In the genomic region with DNA sequence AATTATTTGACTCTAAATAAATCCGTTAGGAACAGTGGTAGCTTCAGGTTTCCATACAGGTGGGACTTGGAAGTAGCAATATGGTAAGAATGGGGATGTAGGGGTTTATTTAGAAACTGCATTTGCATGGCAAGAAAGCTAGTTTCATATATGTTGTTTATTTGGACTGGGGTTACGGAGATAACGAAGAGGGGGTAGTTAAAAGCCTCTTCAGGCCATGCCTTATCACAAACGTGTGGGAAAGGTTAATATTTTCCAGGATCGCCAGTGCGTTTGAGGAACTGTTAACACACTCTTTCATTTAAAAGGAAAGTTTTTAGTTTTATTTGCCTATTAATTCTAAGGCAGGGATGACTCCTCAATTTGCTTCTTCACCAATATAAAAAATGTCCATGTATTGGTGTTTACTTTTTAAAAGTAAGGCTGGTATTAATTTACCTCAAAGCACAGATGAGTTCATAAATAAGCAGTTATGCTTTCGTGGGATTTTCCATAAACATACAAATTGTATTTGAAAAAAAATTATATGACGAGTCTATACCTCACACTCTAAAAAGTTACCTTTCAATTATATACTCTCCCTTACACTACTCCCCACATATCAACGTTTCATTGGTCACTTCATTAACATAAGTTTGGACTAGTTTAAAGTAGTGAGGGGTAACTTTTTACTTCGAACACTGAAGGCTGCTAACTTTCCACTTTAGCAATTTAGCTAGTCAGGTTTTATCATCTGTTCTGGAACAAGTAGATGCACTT, we compare ENCODE assay signal across 8 cellular contexts. TPM values are rescaled to one million over a fixed set of nuclear protein-coding genes. Genes with fewer than 3 reads are reported as not detected.
DNase-seq lines count a peak whose midpoint lies in the region; ATAC-seq and TF ChIP-seq lines count a peak whose summit lies in the region.

No MANE protein-coding gene starts in this region.

- peak overlapping the region; percentile 69 for H3K4me2 ChIP-seq in BLaER1

- H3K9me3 Mint-ChIP-seq in naive thymus-derived CD4-positive, alpha-beta T cell = no peaks in the 10 kb centered on the region

- peaks cover 3 to 21% (median 11%) of the 10 kb centered on the region in 5 donors for H3K36me3 Mint-ChIP-seq in naive thymus-derived CD4-positive, alpha-beta T cell

- H3K36me3 ChIP-seq in BLaER1 (peaks cover 49% of the 10 kb centered on the region), colonic mucosa (no peaks in the 10 kb centered on the region)
- H3K36me3 ChIP-seq in naive thymus-derived CD4-positive, alpha-beta T cell (ENCODE audit: control insufficient read depth in 2 of 3, insufficient read depth in 3 of 3, low read length in 3 of 3) = peaks cover 0 to 17% (median 0%) of the 10 kb centered on the region in 3 experiments

- no peaks in the 10 kb centered on the region for H3K27me3 Mint-ChIP-seq in naive thymus-derived CD4-positive, alpha-beta T cell

- H3K9ac ChIP-seq in BLaER1 (peak overlapping the region; percentile 73), colonic mucosa (ENCODE audit: low read depth in 2 of 2, low read length in 2 of 2) (peak overlapping the region; percentile 48 to 86)

- H3K4me1 Mint-ChIP-seq in naive thymus-derived CD4-positive, alpha-beta T cell = peaks cover 19 to 69% (median 51%) of the 10 kb centered on the region in 7 donors

- H3K27me3 ChIP-seq in BLaER1 (no peaks in the 10 kb centered on the region), colonic mucosa (no peaks in the 10 kb centered on the region)
- H3K27me3 ChIP-seq in naive thymus-derived CD4-positive, alpha-beta T cell (ENCODE audit: control insufficient read depth in 2 of 2, insufficient read depth in 2 of 2, low read length in 2 of 2) = no peaks in the 10 kb centered on the region

- H3K27ac ChIP-seq in BLaER1 (0 out of 2 replicates have a peak overlapping the region, but pooled peaks have one; percentile 18), colonic mucosa (peak overlapping the region; percentile 77)
- H3K27ac ChIP-seq in naive thymus-derived CD4-positive, alpha-beta T cell (ENCODE audit: low read depth, low read length) = peak overlapping the region; percentile 88

- peak overlapping the region; percentile 96 to 100 (median 99) for H3K4me3 Mint-ChIP-seq in naive thymus-derived CD4-positive, alpha-beta T cell

- H4K20me1 ChIP-seq in BLaER1 = peaks cover 34% of the 10 kb centered on the region

- no peaks in the 10 kb centered on the region for H3K9me3 ChIP-seq in BLaER1
- no peaks in the 10 kb centered on the region for H3K9me3 ChIP-seq in colonic mucosa
- no peaks in the 10 kb centered on the region for H3K9me3 ChIP-seq in naive thymus-derived CD4-positive, alpha-beta T cell (ENCODE audit: control insufficient read depth in 2 of 3, low read length in 3 of 3)

- H3K4me1 ChIP-seq in BLaER1 (peaks cover 25% of the 10 kb centered on the region), colonic mucosa (no peaks in the 10 kb centered on the region)
- H3K4me1 ChIP-seq in naive thymus-derived CD4-positive, alpha-beta T cell (ENCODE audit: control insufficient read depth in 2 of 2, insufficient read depth in 2 of 2, low read length in 2 of 2) = peaks cover 21 to 22% of the 10 kb centered on the region in 2 donors

- peak overlapping the region; percentile 93 to 100 (median 98) for H3K27ac Mint-ChIP-seq in naive thymus-derived CD4-positive, alpha-beta T cell

- CTCF ChIA-PET in naive thymus-derived CD4-positive, alpha-beta T cell (lab: Charles Lee) = interaction anchor here (1.0 to 1.7 kb wide), 2 partner anchors 20 to 38 kb away, joined by 3 to 7 read pairs; a partner anchor contains a TSS

- TF ChIP-seq EP300 in Ishikawa (IDR thresholded peaks at IDR 0.05; ENCODE audit: borderline replicate concordance) = 0 out of 2 replicates have a peak, but pooled peaks have one; percentile 21

- no peak for TF ChIP-seq RAD21 in Ishikawa (IDR thresholded peaks at IDR 0.05; ENCODE audit: low read depth)

- peak overlapping the region; percentile 98 for H3K4me3 ChIP-seq in BLaER1
- H3K4me3 ChIP-seq in colonic mucosa = peak overlapping the region; percentile 88
- peak overlapping the region; percentile 99 for H3K4me3 ChIP-seq in naive thymus-derived CD4-positive, alpha-beta T cell (ENCODE audit: low read length)

- ATAC-seq in naive thymus-derived CD4-positive, alpha-beta T cell = no peak

- DNase-seq in colonic mucosa (no peak), NCI-H2196 treated with DMSO at 0.1 percent for 48 hours (lab: John Stamatoyannopoulos, UW; ENCODE audit: unreplicated experiment) (no peak), HuH-7.5 (ENCODE audit: low spot score) (no peak), hypothalamus (lab: John Stamatoyannopoulos, UW) (no peak)
- no peak for DNase-seq in naive thymus-derived CD4-positive, alpha-beta T cell
- no peak for DNase-seq in stimulated activated CD4-positive, alpha-beta T cell treated with anti-CD3 and anti-CD28 coated beads, Interleukin-15, amount 100 ng/mL, for 24 hours

- intact Hi-C loops in colonic mucosa (cut with DNase I) = no loop called here
- intact Hi-C loops in naive thymus-derived CD4-positive, alpha-beta T cell (cut with micrococcal nuclease) = loop anchor here (2.0 to 10.0 kb wide), 6 partner anchors 51 to 1845 kb away; a partner anchor contains a TSS

- POLR2A ChIA-PET in naive thymus-derived CD4-positive, alpha-beta T cell (lab: Charles Lee) = interaction anchor here (0.6 to 5.1 kb wide), 11 partner anchors 9 to 207 kb away, joined by 3 to 53 read pairs (median 4); a partner anchor contains a TSS

- no peak for TF ChIP-seq CTCF in colonic mucosa (IDR thresholded peaks at IDR 0.05)

TF ChIP-seq in Ishikawa, 13 proteins besides CTCF, POLR2A, EP300 and RAD21:
- TF ChIP-seq TCF12 (IDR thresholded peaks at IDR 0.05; ENCODE audit: low read depth) = no peak
- no peak for TF ChIP-seq ZBTB7A (IDR thresholded peaks at IDR 0.05; ENCODE audit: low read depth)
- TF ChIP-seq TAF1 (IDR thresholded peaks at IDR 0.05; ENCODE audit: low read depth) = no peak
- TF ChIP-seq TEAD4 (IDR thresholded peaks at IDR 0.05) = no peak
- TF ChIP-seq CREB1 (IDR thresholded peaks at IDR 0.05; ENCODE audit: low read depth) = no peak
- TF ChIP-seq, protein P1, sequence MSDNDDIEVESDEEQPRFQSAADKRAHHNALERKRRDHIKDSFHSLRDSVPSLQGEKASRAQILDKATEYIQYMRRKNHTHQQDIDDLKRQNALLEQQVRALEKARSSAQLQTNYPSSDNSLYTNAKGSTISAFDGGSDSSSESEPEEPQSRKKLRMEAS (IDR thresholded peaks at IDR 0.05) = no peak
- TF ChIP-seq, protein P2, sequence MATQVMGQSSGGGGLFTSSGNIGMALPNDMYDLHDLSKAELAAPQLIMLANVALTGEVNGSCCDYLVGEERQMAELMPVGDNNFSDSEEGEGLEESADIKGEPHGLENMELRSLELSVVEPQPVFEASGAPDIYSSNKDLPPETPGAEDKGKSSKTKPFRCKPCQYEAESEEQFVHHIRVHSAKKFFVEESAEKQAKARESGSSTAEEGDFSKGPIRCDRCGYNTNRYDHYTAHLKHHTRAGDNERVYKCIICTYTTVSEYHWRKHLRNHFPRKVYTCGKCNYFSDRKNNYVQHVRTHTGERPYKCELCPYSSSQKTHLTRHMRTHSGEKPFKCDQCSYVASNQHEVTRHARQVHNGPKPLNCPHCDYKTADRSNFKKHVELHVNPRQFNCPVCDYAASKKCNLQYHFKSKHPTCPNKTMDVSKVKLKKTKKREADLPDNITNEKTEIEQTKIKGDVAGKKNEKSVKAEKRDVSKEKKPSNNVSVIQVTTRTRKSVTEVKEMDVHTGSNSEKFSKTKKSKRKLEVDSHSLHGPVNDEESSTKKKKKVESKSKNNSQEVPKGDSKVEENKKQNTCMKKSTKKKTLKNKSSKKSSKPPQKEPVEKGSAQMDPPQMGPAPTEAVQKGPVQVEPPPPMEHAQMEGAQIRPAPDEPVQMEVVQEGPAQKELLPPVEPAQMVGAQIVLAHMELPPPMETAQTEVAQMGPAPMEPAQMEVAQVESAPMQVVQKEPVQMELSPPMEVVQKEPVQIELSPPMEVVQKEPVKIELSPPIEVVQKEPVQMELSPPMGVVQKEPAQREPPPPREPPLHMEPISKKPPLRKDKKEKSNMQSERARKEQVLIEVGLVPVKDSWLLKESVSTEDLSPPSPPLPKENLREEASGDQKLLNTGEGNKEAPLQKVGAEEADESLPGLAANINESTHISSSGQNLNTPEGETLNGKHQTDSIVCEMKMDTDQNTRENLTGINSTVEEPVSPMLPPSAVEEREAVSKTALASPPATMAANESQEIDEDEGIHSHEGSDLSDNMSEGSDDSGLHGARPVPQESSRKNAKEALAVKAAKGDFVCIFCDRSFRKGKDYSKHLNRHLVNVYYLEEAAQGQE (IDR thresholded peaks at IDR 0.05; ENCODE audit: low read depth) = no peak

RNA-seq across cellular contexts. Expression of a gene that starts 0.8 kb away (rescaled TPM):
- 10 to 100 TPM; 12.9 to 15.4 TPM for total RNA-seq in colonic mucosa
- total RNA-seq in naive thymus-derived CD4-positive, alpha-beta T cell = 10 to 100 TPM; 26.6 to 32.8 (median 30.5) TPM
- 1 to 10 TPM; 5.6 to 9.9 TPM for polyA plus RNA-seq in naive thymus-derived CD4-positive, alpha-beta T cell

RNA-seq across cellular contexts. Expression of a gene that starts 1.0 kb away (rescaled TPM):
- 10 to 100 TPM; 71.8 to 85.8 TPM for total RNA-seq in colonic mucosa
- total RNA-seq in naive thymus-derived CD4-positive, alpha-beta T cell = 100 to 1,000 TPM in 1 of 5 experiments, 10 to 100 TPM in 4; 78.5 to 116 (median 86.5) TPM
- polyA plus RNA-seq in naive thymus-derived CD4-positive, alpha-beta T cell = 10 to 100 TPM; 70.5 to 98.3 TPM

RNA-seq across cellular contexts. Expression of a gene that starts 20.0 kb away (rescaled TPM):
- total RNA-seq in colonic mucosa = 10 to 100 TPM; 56.2 to 60.1 TPM
- 100 to 1,000 TPM; 125 to 143 (median 133) TPM for total RNA-seq in naive thymus-derived CD4-positive, alpha-beta T cell
- polyA plus RNA-seq in naive thymus-derived CD4-positive, alpha-beta T cell = 10 to 100 TPM; 39.3 to 50.4 TPM

RNA-seq across cellular contexts. Expression of a gene that starts 35.2 kb away (rescaled TPM):
- 10 to 100 TPM; 26.5 to 50.1 TPM for total RNA-seq in colonic mucosa
- total RNA-seq in naive thymus-derived CD4-positive, alpha-beta T cell = 100 to 1,000 TPM in 2 of 5 experiments, 10 to 100 TPM in 3; 43.6 to 108 (median 75.3) TPM
- polyA plus RNA-seq in naive thymus-derived CD4-positive, alpha-beta T cell = 10 to 100 TPM; 17.6 to 26.3 TPM

RNA-seq across cellular contexts. Expression of a gene that starts 50.2 kb away (rescaled TPM):
- total RNA-seq in colonic mucosa = 1 to 10 TPM; 1.7 to 2.4 TPM
- total RNA-seq in naive thymus-derived CD4-positive, alpha-beta T cell = 1 to 10 TPM; 2.3 to 8.3 (median 3.9) TPM
- polyA plus RNA-seq in naive thymus-derived CD4-positive, alpha-beta T cell = 1 to 10 TPM; 4.2 to 5.9 TPM

Comparison
In these comparisons a context has a peak if more than half of its experiments do, and no peak if none do; other contexts are left out.
1. H3K27ac ChIP-seq: peak in every context shown above with its lines; median percentile 88 in naive thymus-derived CD4-positive, alpha-beta T cell; 77 in colonic mucosa; 18 in BLaER1.